Comparison of ENCODE assay signal across 26 cellular contexts in the genomic region with DNA sequence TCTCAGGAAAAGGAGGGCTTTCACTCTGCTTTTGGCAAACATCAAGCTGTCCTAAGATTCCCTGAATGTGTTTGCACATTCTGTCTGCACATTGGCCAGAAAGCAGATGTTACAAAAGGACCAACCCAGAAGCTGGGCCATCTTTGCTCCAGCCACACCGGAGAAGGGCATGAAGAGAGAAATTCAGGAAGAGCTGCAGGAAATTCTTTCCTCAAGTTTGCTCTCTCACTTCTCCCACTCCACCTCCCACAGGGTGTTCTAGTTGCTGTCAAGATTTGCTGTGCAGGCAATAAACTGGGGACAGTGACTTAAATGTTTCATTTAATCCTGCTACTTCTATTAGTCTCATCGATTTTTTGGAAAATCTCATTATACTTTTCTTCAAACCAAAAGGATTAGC.
"Had no signal": no experiment of that assay in that cellular context is flagged by ENCODE, and none has a peak within 500 bp of the region (broad histone marks: within the 10 kb centered on the region; RNA-seq: fewer than 3 reads in every experiment).

No MANE protein-coding gene starts in this region.

- H3K27ac Mint-ChIP-seq: dendritic cell treated with granulocyte-macrophage colony-stimulating factor and Interleukin-4, amounts not matched to agents 40 ng/mL and 50 ng/mL, for 4 days; endodermal cell; memory B cell; natural killer cell; stimulated activated memory B cell treated with anti-CD40 and anti-IgM and Interleukin-4, amounts not matched to agents 10 μg/mL and 1 μg/mL and 100 μg/mL, for 72 hours had no signal

- H3K4me3 Mint-ChIP-seq: dendritic cell treated with granulocyte-macrophage colony-stimulating factor and Interleukin-4, amounts not matched to agents 40 ng/mL and 50 ng/mL, for 4 days; endodermal cell; memory B cell; natural killer cell; stimulated activated memory B cell treated with anti-CD40 and anti-IgM and Interleukin-4, amounts not matched to agents 10 μg/mL and 1 μg/mL and 100 μg/mL, for 72 hours had no signal

- ATAC-seq: esophagus mucosa; foreskin keratinocyte; left lobe of liver; natural killer cell; right cardiac atrium; stimulated activated memory B cell treated with anti-CD40 and anti-IgM and Interleukin-4, amounts not matched to agents 10 μg/mL and 1 μg/mL and 100 μg/mL, for 72 hours; stimulated activated naive CD8-positive, alpha-beta T cell treated with anti-CD3 and anti-CD28 coated beads, Interleukin-15, Interleukin-2, amounts not matched to agents 100 U/mL and 50 U/mL, for 24 hours had no signal

- H3K4me1 Mint-ChIP-seq: memory B cell; natural killer cell; stimulated activated memory B cell treated with anti-CD40 and anti-IgM and Interleukin-4, amounts not matched to agents 10 μg/mL and 1 μg/mL and 100 μg/mL, for 72 hours had no signal

- H3K79me2 ChIP-seq: parathyroid adenoma had no signal

- H3K9me3 Mint-ChIP-seq: dendritic cell treated with granulocyte-macrophage colony-stimulating factor and Interleukin-4, amounts not matched to agents 40 ng/mL and 50 ng/mL, for 4 days; endodermal cell; memory B cell; stimulated activated memory B cell treated with anti-CD40 and anti-IgM and Interleukin-4, amounts not matched to agents 10 μg/mL and 1 μg/mL and 100 μg/mL, for 72 hours had no signal

- H3K9me3 ChIP-seq: colonic mucosa, neutrophil, prostate gland, spleen, thoracic aorta, tibial nerve, upper lobe of left lung had no signal

- H3K4me1 ChIP-seq: colonic mucosa, parathyroid adenoma, prostate gland, spleen, upper lobe of left lung had no signal

- H3K27me3 ChIP-seq: colonic mucosa, foreskin keratinocyte, neutrophil, spleen, tibial nerve, upper lobe of left lung had no signal

- H3K27ac ChIP-seq: colonic mucosa, epithelial cell of prostate, foreskin keratinocyte, neutrophil, parathyroid adenoma, prostate gland, skin epidermis, spleen, thoracic aorta, tibial nerve, upper lobe of left lung had no signal

- DNase-seq: colonic mucosa; effector CD8-positive, alpha-beta T cell; endodermal cell; foreskin keratinocyte; glutamatergic neuron; kidney; natural killer cell; right cardiac atrium; spleen; stimulated activated CD4-positive, alpha-beta T cell treated with anti-CD3 and anti-CD28 coated beads, Interleukin-4, amount 100 ng/mL, for 4 hours; stimulated activated naive CD8-positive, alpha-beta T cell treated with anti-CD3 and anti-CD28 coated beads, Interleukin-15, Interleukin-2, amounts not matched to agents 100 U/mL and 50 U/mL, for 24 hours; substantia nigra; upper lobe of left lung had no signal

- H2AFZ ChIP-seq: parathyroid adenoma had no signal

- H3K4me3 ChIP-seq: colonic mucosa, lung, prostate gland, skin epidermis, spleen, thoracic aorta, tibial nerve, upper lobe of left lung had no signal

- H3K27me3 Mint-ChIP-seq: dendritic cell treated with granulocyte-macrophage colony-stimulating factor and Interleukin-4, amounts not matched to agents 40 ng/mL and 50 ng/mL, for 4 days; stimulated activated memory B cell treated with anti-CD40 and anti-IgM and Interleukin-4, amounts not matched to agents 10 μg/mL and 1 μg/mL and 100 μg/mL, for 72 hours had no signal

- H3K36me3 Mint-ChIP-seq: memory B cell; natural killer cell; stimulated activated memory B cell treated with anti-CD40 and anti-IgM and Interleukin-4, amounts not matched to agents 10 μg/mL and 1 μg/mL and 100 μg/mL, for 72 hours had no signal

- H3K36me3 ChIP-seq: colonic mucosa, neutrophil, prostate gland, spleen, thoracic aorta, tibial nerve, upper lobe of left lung had no signal
